In the genomic region with DNA sequence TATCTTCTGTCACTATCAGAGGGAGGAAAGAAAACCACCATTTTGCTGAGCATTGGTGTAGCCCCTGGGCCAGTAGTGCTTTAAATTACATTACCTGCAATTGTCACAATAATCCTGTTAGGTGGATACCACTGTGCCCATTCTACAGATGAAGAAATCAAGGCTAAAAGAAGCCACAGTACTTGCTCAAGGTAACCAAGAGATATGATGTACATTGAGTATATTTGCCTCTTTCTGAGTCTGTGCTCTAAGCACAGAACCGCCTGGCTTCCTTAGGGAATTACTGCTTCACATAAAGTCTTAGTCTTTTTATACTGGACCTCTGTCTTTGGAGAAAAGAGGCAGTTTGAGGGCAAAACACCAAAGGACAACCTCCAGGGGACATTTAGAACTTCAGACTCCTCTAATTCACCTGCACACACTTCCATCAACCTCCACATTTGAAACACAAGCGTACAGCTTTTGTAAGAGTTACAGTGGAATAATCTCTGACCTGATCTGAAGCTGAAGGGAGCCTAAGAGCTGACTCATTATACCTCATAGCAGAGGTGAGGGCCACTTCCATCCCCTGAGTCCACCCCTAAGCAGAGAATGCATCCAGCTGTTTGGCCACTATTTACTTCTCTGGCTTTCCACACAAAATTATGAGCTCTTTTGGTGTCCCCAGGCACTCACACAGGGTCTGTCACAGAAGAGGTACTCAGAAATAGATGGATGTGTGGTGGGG, we compare ENCODE assay signal across 15 cellular contexts.
DNase-seq lines count a peak whose midpoint lies in the region; ATAC-seq and TF ChIP-seq lines count a peak whose summit lies in the region.
"Had no signal": no experiment of that assay in that cellular context is flagged by ENCODE, and none has a peak within 500 bp of the region (broad histone marks: within the 10 kb centered on the region; RNA-seq: fewer than 3 reads in every experiment).

No MANE protein-coding gene starts in this region.

- intact Hi-C loops in mammary epithelial cell (cut with micrococcal nuclease): no loop called here
- intact Hi-C loops in transverse colon (cut with DNase I; ENCODE audit: low total_unique reads): no loop called here

- no peaks in the 10 kb centered on the region for H3K79me2 ChIP-seq in mammary epithelial cell (ENCODE audit: insufficient read depth, low read length)

- TF ChIP-seq EP300 in transverse colon (IDR thresholded peaks at IDR 0.05; ENCODE audit: low read depth): no peak

- CTCF ChIA-PET in mammary epithelial cell (lab: Charles Lee; ENCODE audit: low non-redundant PET): no interaction called here

- in situ Hi-C loops in mammary epithelial cell (cut with MboI; ENCODE audit: low sequenced_read_pairs in 2 of 2): no loop called here
- in situ Hi-C loops in transverse colon (cut with MboI; ENCODE audit: low pct_ligation_motif_present in 1 of 4, low pct_unique_long_range_greater_than_20kb in 1 of 4, low sequenced_read_pairs in 3 of 4): no loop called here

- H3K9me3 Mint-ChIP-seq in mesothelial cell of epicardium: no peaks in the 10 kb centered on the region
- H3K9me3 Mint-ChIP-seq: T-cell had no signal

- WGBS in mammary epithelial cell (ENCODE audit: low coverage, missing lambda C conversion rate): 94% methylated on average over 2 of the region's 2 CpGs
- WGBS in transverse colon (ENCODE audit: low coverage in 1 of 2), 2 donors: 74 to 98% methylated on average over 2 of the region's 2 CpGs

- peaks cover 60% of the 10 kb centered on the region for H3K36me3 ChIP-seq in HUES6 (ENCODE audit: control insufficient read depth, insufficient read depth, low read length)
- H3K36me3 ChIP-seq in mammary epithelial cell (ENCODE audit: insufficient read depth, low read length): no peaks in the 10 kb centered on the region
- H3K36me3 ChIP-seq in transverse colon: peaks cover 0 to 7% (median 0%) of the 10 kb centered on the region in 4 donors

- H3K4me3 Mint-ChIP-seq in mesothelial cell of epicardium: no peak overlapping the region
- H3K4me3 Mint-ChIP-seq: naive thymus-derived CD4-positive, alpha-beta T cell; T-cell had no signal

- peak overlapping the region; percentile 83; the same call in 1 of the 2 replicates for H3K27ac ChIP-seq in HUES6 (ENCODE audit: low read depth, low read length)
- H3K27ac ChIP-seq in mammary epithelial cell (ENCODE audit: insufficient read depth, low read depth, low read length): peak overlapping the region; percentile 32
- peak overlapping the region; percentile 74 to 81 (median 78) for H3K27ac ChIP-seq in transverse colon

- no peak overlapping the region for H2AFZ ChIP-seq in mammary epithelial cell (ENCODE audit: low read depth, low read length)

- dilution Hi-C loops in mammary epithelial cell (cut with HindIII; ENCODE audit: low sequenced_read_pairs): no loop called here

- TF ChIP-seq POLR2A in transverse colon (IDR thresholded peaks at IDR 0.05): no peak

- BruUV-seq in mammary epithelial cell (replicated peaks; lab: Mats Ljungman, UMichigan): no TSS peak

- H3K4me1 Mint-ChIP-seq in mesothelial cell of epicardium: peaks cover 27% of the 10 kb centered on the region
- H3K4me1 Mint-ChIP-seq: T-cell had no signal

- peaks cover 34% of the 10 kb centered on the region for H3K36me3 Mint-ChIP-seq in mesothelial cell of epicardium
- H3K36me3 Mint-ChIP-seq: naive thymus-derived CD4-positive, alpha-beta T cell; T-cell had no signal

- no peaks in the 10 kb centered on the region for H3K27me3 Mint-ChIP-seq in mesothelial cell of epicardium (ENCODE audit: low read depth)
- H3K27me3 Mint-ChIP-seq: T-cell had no signal

- H3K9ac ChIP-seq in HUES6 (ENCODE audit: low read length): no peak overlapping the region
- no peak overlapping the region for H3K9ac ChIP-seq in mammary epithelial cell (ENCODE audit: insufficient read depth, low read length)

- H3K4me1 ChIP-seq in HUES6 (ENCODE audit: control insufficient read depth, insufficient read depth, low read length): peaks cover 42% of the 10 kb centered on the region
- peaks cover 20% of the 10 kb centered on the region for H3K4me1 ChIP-seq in mammary epithelial cell (ENCODE audit: insufficient read depth, low read length)
- peaks cover 4 to 29% (median 15%) of the 10 kb centered on the region in 4 donors for H3K4me1 ChIP-seq in transverse colon

- H3K27me3 ChIP-seq in HUES6 (ENCODE audit: control insufficient read depth, insufficient read depth, low read length): no peaks in the 10 kb centered on the region
- H3K27me3 ChIP-seq in mammary epithelial cell (ENCODE audit: insufficient read depth, low read length): no peaks in the 10 kb centered on the region
- H3K27me3 ChIP-seq in transverse colon: no peaks in the 10 kb centered on the region

- H3K4me3 ChIP-seq in HUES6 (ENCODE audit: low read depth, low read length) (no peak overlapping the region), mammary epithelial cell (replicated peaks in 1 of 3; ENCODE audit: insufficient read depth in 1 of 3, low read depth in 2 of 3, low read length in 3 of 3) (no peak overlapping the region), transverse colon (no peak overlapping the region)

- no peak for TF ChIP-seq CTCF in mammary epithelial cell (conservative IDR thresholded peaks at IDR 0.05 in 1 of 2, IDR thresholded peaks at IDR 0.05 in 1 of 2; ENCODE audit: extremely low read depth in 1 of 2, insufficient read depth in 1 of 2, low read depth in 1 of 2, low read length in 2 of 2)
- no peak for TF ChIP-seq CTCF in mesothelial cell of epicardium (IDR thresholded peaks at IDR 0.05; ENCODE audit: unreplicated experiment)
- no peak for TF ChIP-seq CTCF in transverse colon (IDR thresholded peaks at IDR 0.05)

- no peaks in the 10 kb centered on the region for H4K20me1 ChIP-seq in mammary epithelial cell (ENCODE audit: insufficient read depth, low read length)

- ATAC-seq in HG03175 (IDR thresholded peaks at IDR 0.05; ENCODE audit: unreplicated experiment) (no peak), HG02759 (IDR thresholded peaks at IDR 0.05; ENCODE audit: unreplicated experiment) (no peak)
- ATAC-seq: T-cell had no signal

- DNase-seq in mammary epithelial cell: peak; percentile 12
- DNase-seq in mesothelial cell of epicardium (ENCODE audit: low spot score in 2 of 2, unreplicated experiment in 2 of 2): no peak
- no peak for DNase-seq in transverse colon
- DNase-seq in nucleus accumbens (lab: John Stamatoyannopoulos, UW): no peak
- DNase-seq in NOMO-1 treated with dmso at 0.1 percent for 144 hours (lab: John Stamatoyannopoulos, UW; ENCODE audit: unreplicated experiment): no peak
- DNase-seq: activated CD4-positive, CD25-positive, alpha-beta regulatory T cell treated with anti-CD3 and anti-CD28 coated beads, Interleukin-2, amount 50 U/mL, for 72 hours; amygdala; effector CD8-positive, alpha-beta T cell; naive thymus-derived CD4-positive, alpha-beta T cell; NCI-H1417 treated with DMSO at 0.1 percent for 48 hours; NCI-H446 treated with DMSO at 0.1 percent for 48 hours; T-cell had no signal

- H3K27ac Mint-ChIP-seq in mesothelial cell of epicardium: peak overlapping the region; percentile 97
- H3K27ac Mint-ChIP-seq: naive thymus-derived CD4-positive, alpha-beta T cell; T-cell had no signal

- H3K4me2 ChIP-seq in mammary epithelial cell (ENCODE audit: insufficient read depth, low read depth, low read length): peak overlapping the region; percentile 73

- H3K9me3 ChIP-seq in HUES6 (ENCODE audit: control insufficient read depth, insufficient read depth, low read depth, low read length): no peaks in the 10 kb centered on the region
- H3K9me3 ChIP-seq in mammary epithelial cell (replicated peaks; ENCODE audit: insufficient read depth, low read length): no peaks in the 10 kb centered on the region
- H3K9me3 ChIP-seq in transverse colon: no peaks in the 10 kb centered on the region

Comparison
In these comparisons a context has a peak if more than half of its experiments do, and no peak if none do; other contexts are left out.
1. H3K27ac ChIP-seq: peak in every context shown above with its lines; median percentile 83 in HUES6; 78 in transverse colon; 32 in mammary epithelial cell.